13 cellular contexts compared by ENCODE assay signal in the genomic region with DNA sequence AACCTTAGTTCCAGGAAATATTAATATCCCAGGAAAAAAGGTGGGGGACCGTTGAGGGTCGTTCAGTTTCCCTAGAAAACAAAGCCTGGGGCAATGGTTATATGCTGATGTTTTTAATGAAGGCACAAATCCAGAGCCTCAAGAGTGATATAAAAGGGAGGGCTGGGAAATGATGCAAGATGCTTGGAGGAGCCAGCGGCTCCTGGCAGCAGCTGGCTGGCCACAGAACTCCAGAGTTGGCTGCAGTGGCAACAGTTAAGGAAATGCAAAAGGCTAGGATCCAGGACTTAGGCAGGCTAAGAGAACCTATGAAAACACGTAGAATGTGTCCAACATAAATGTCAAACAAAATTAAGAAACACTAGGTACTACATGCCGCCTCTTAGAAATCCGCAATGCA. TPM values are rescaled to one million over a fixed set of nuclear protein-coding genes. Genes with fewer than 3 reads are reported as not detected.
DNase-seq lines count a peak whose midpoint lies in the region; ATAC-seq and TF ChIP-seq lines count a peak whose summit lies in the region.
"Had no signal": no experiment of that assay in that cellular context is flagged by ENCODE, and none has a peak within 500 bp of the region (broad histone marks: within the 10 kb centered on the region; RNA-seq: fewer than 3 reads in every experiment).

No MANE protein-coding gene starts in this region.

- H3K4me1 ChIP-seq in ACC112 (ENCODE audit: control insufficient read depth, insufficient read depth, low read length, unreplicated experiment) (no peaks in the 10 kb centered on the region), adipocyte (ENCODE audit: control insufficient read depth, insufficient read depth, low read length) (peaks cover 43% of the 10 kb centered on the region), gastroesophageal sphincter (no peaks in the 10 kb centered on the region), psoas muscle (peaks cover 16% of the 10 kb centered on the region)

- DNase-seq in adipocyte (ENCODE audit: low read depth) (peak; percentile 45), psoas muscle (peak; percentile 60 to 85), NCI-H2081 (lab: John Stamatoyannopoulos, UW) (no peak), T-helper 1 cell (no peak)
- DNase-seq: activated CD4-positive, alpha-beta T cell treated with anti-CD3 and anti-CD28 coated beads, Interleukin-2, amount 50 U/mL, for 4 hours; activated effector memory CD4-positive, alpha-beta T cell treated with anti-CD3 and anti-CD28 coated beads, Interleukin-2, amount 50 U/mL, for 16 hours; DMS53; natural killer cell had no signal

- no peak for TF ChIP-seq EP300 in gastroesophageal sphincter (IDR thresholded peaks at IDR 0.05)

- no peak overlapping the region for H3K27ac ChIP-seq in ACC112 (ENCODE audit: low read depth, low read length)
- peak overlapping the region in 3 of 4 donors; percentile 36 to 60 (median 59) for H3K27ac ChIP-seq in gastroesophageal sphincter
- peak overlapping the region; percentile 71 for H3K27ac ChIP-seq in psoas muscle

- ATAC-seq in gastroesophageal sphincter (peak; percentile 81), psoas muscle (peak; percentile 85 to 95 (median 93)), GM19324 (IDR thresholded peaks at IDR 0.05; ENCODE audit: low FRiP score, unreplicated experiment) (no peak), GM19395 (IDR thresholded peaks at IDR 0.05; ENCODE audit: unreplicated experiment) (no peak)
- ATAC-seq: natural killer cell had no signal

- H3K79me2 ChIP-seq in ACC112 (ENCODE audit: control insufficient read depth, insufficient read depth, low read length, unreplicated experiment), result no peaks in the 10 kb centered on the region

- TF ChIP-seq POLR2A in gastroesophageal sphincter (IDR thresholded peaks at IDR 0.05), result no peak

- H2AFZ ChIP-seq in ACC112 (ENCODE audit: low read length, unreplicated experiment), result no peak overlapping the region

- H3K27me3 ChIP-seq in ACC112 (ENCODE audit: insufficient read depth, low read length), result no peaks in the 10 kb centered on the region
- H3K27me3 ChIP-seq in adipocyte (replicated peaks; ENCODE audit: control insufficient read depth, insufficient read depth, low read length), result no peaks in the 10 kb centered on the region
- H3K27me3 ChIP-seq in gastroesophageal sphincter, result no peaks in the 10 kb centered on the region
- H3K27me3 ChIP-seq in psoas muscle (ENCODE audit: insufficient read depth in 3 of 3, low read length in 2 of 3), result no peaks in the 10 kb centered on the region

- 62 to 65% methylated on average over 6 of the region's 6 CpGs for WGBS in gastroesophageal sphincter (ENCODE audit: low coverage in 1 of 2), 2 donors
- 23 to 41% (median 26%) methylated on average over 6 of the region's 6 CpGs for WGBS in psoas muscle, 3 donors

- H3K4me3 ChIP-seq in ACC112 (ENCODE audit: low read depth, low read length) (peak overlapping the region; percentile 14; the same call in 1 of the 2 replicates), adipocyte (ENCODE audit: low read length) (peak overlapping the region; percentile 35), gastroesophageal sphincter (no peak overlapping the region), psoas muscle (peak overlapping the region; percentile 15)

- H3K9me3 ChIP-seq in adipocyte (ENCODE audit: control insufficient read depth, low read length) (no peaks in the 10 kb centered on the region), gastroesophageal sphincter (no peaks in the 10 kb centered on the region), psoas muscle (no peaks in the 10 kb centered on the region)

- H3K36me3 ChIP-seq in ACC112 (ENCODE audit: insufficient read depth, low read length) (no peaks in the 10 kb centered on the region), adipocyte (ENCODE audit: control insufficient read depth, insufficient read depth, low read length, severe bottlenecking) (no peaks in the 10 kb centered on the region), gastroesophageal sphincter (no peaks in the 10 kb centered on the region), psoas muscle (ENCODE audit: insufficient read depth in 1 of 2, low read depth in 1 of 2) (no peaks in the 10 kb centered on the region)

- intact Hi-C loops in psoas muscle (cut with DNase I), result no loop called here

- peak overlapping the region; percentile 42 for H3K9ac ChIP-seq in adipocyte (ENCODE audit: low read length)

- no peak for TF ChIP-seq CTCF in gastroesophageal sphincter (IDR thresholded peaks at IDR 0.05)
- no peak for TF ChIP-seq CTCF in psoas muscle (IDR thresholded peaks at IDR 0.05)

RNA-seq across cellular contexts. Expression of a gene that starts 31.0 kb away (rescaled TPM):
- total RNA-seq in gastroesophageal sphincter, result 10 to 100 TPM; 22.9 to 43.3 (median 31.0) TPM
- total RNA-seq in psoas muscle, result 10 to 100 TPM; 22.3 to 28.1 (median 24.4) TPM
- polyA plus RNA-seq in psoas muscle, result 10 to 100 TPM; 13.0 to 21.9 (median 17.8) TPM

RNA-seq across cellular contexts. Expression of a gene that starts 41.8 kb away (rescaled TPM):
- total RNA-seq in gastroesophageal sphincter (not detected), psoas muscle (not detected)
- polyA plus RNA-seq in psoas muscle, result under 1 TPM in 1 of 3 donors, not detected in 2; 0.34 TPM
- total RNA-seq: M059J, natural killer cell had no signal

Comparison
In these comparisons a context has a peak if more than half of its experiments do, and no peak if none do; other contexts are left out.
1. H3K4me3 ChIP-seq: peak in ACC112 (single experiment), adipocyte (single experiment) and psoas muscle (single experiment); none in gastroesophageal sphincter (0 of 2).
2. DNase-seq: peak in adipocyte (single experiment) and psoas muscle (2 of 2); none in NCI-H2081 (0 of 2) and T-helper 1 cell (0 of 5).
3. ATAC-seq: peak in gastroesophageal sphincter (single experiment) and psoas muscle (4 of 4); none in GM19324 (single experiment) and GM19395 (single experiment).